In genomic region chr14:78222746-78223145, GRCh38 we compare ENCODE assay signal across 29 cellular contexts.
"Had no signal": no experiment of that assay in that cellular context is flagged by ENCODE, and none has a peak within 500 bp of the region (broad histone marks: within the 10 kb centered on the region; RNA-seq: fewer than 3 reads in every experiment).

No MANE protein-coding gene starts in this region.

- FAIRE-seq: TTC549 had no signal

- DNase-seq: activated CD4-positive, alpha-beta memory T cell treated with anti-CD3 and anti-CD28 coated beads, Interleukin-2, amount 10 ng/mL, durations not matched to agents 7 days and 5 days; activated CD4-positive, alpha-beta T cell treated with anti-CD3 and anti-CD28 coated beads for 1 hour; activated CD4-positive, alpha-beta T cell treated with anti-CD3 and anti-CD28 coated beads for 36 hours; activated CD4-positive, alpha-beta T cell treated with anti-CD3 and anti-CD28 coated beads for 48 hours; activated CD4-positive, alpha-beta T cell treated with anti-CD3 and anti-CD28 coated beads, Interleukin-2, amount 10 ng/mL, durations not matched to agents 7 days and 5 days; activated CD4-positive, alpha-beta T cell treated with anti-CD3 and anti-CD28 coated beads, Interleukin-2, amount 50 U/mL, for 48 hours; activated CD4-positive, CD25-positive, alpha-beta regulatory T cell; activated CD8-positive, alpha-beta memory T cell treated with anti-CD3 and anti-CD28 coated beads for 24 hours; activated CD8-positive, alpha-beta memory T cell treated with anti-CD3 and anti-CD28 coated beads, Interleukin-2, amount 10 ng/mL, durations not matched to agents 7 days and 5 days; activated CD8-positive, alpha-beta memory T cell treated with anti-CD3 and anti-CD28 coated beads, Interleukin-2, amount 50 U/mL, for 48 hours; activated CD8-positive, alpha-beta T cell treated with anti-CD3 and anti-CD28 coated beads, Interleukin-2, amount 10 ng/mL, durations not matched to agents 7 days and 5 days; activated effector memory CD4-positive, alpha-beta T cell treated with Interleukin-2 at 50 U/mL for 16 hours; activated gamma-delta T cell; activated naive CD4-positive, alpha-beta T cell treated with anti-CD3 and anti-CD28 coated beads, Interleukin-2, amount 10 ng/mL, durations not matched to agents 7 days and 5 days; activated naive CD4-positive, alpha-beta T cell treated with Interleukin-2 at 50 U/mL for 16 hours; activated naive CD8-positive, alpha-beta T cell treated with anti-CD3 and anti-CD28 coated beads, Interleukin-2, amount 10 ng/mL, durations not matched to agents 7 days and 5 days; activated naive CD8-positive, alpha-beta T cell treated with anti-CD3 and anti-CD28 coated beads, Interleukin-2, amount 50 U/mL, for 24 hours; activated T-cell treated with anti-CD3 and anti-CD28 coated beads, Interleukin-2, amount 50 U/mL, for 24 hours; activated T-cell treated with anti-CD3 and anti-CD28 coated beads, Interleukin-2, amount 50 U/mL, for 48 hours; amygdala; central memory CD4-positive, alpha-beta T cell; T-helper 1 cell; T-helper 2 cell; T-helper 9 cell; WERI-Rb-1 had no signal

- ATAC-seq: activated CD4-positive, alpha-beta T cell treated with anti-CD3 and anti-CD28 coated beads for 36 hours; activated CD4-positive, CD25-positive, alpha-beta regulatory T cell treated with anti-CD3 and anti-CD28 coated beads, Interleukin-2, amount 50 U/mL, for 24 hours; activated CD8-positive, alpha-beta memory T cell treated with anti-CD3 and anti-CD28 coated beads, Interleukin-2, amount 10 ng/mL, durations not matched to agents 7 days and 5 days; activated CD8-positive, alpha-beta T cell treated with anti-CD3 and anti-CD28 coated beads, Interleukin-2, amount 10 ng/mL, durations not matched to agents 7 days and 5 days; activated naive CD8-positive, alpha-beta T cell treated with anti-CD3 and anti-CD28 coated beads, Interleukin-2, amount 50 U/mL, for 24 hours; WTC11 had no signal

- H3K36me3 ChIP-seq: ascending aorta, WERI-Rb-1 had no signal

- H3K4me1 ChIP-seq: ascending aorta had no signal

- H3K4me3 ChIP-seq: ascending aorta had no signal

- H3K27me3 ChIP-seq: ascending aorta had no signal

- H3K9me3 ChIP-seq: ascending aorta had no signal

- H3K27ac ChIP-seq: ascending aorta, WERI-Rb-1 had no signal
